ENCODE assay signal across 16 cellular contexts in the genomic region with DNA sequence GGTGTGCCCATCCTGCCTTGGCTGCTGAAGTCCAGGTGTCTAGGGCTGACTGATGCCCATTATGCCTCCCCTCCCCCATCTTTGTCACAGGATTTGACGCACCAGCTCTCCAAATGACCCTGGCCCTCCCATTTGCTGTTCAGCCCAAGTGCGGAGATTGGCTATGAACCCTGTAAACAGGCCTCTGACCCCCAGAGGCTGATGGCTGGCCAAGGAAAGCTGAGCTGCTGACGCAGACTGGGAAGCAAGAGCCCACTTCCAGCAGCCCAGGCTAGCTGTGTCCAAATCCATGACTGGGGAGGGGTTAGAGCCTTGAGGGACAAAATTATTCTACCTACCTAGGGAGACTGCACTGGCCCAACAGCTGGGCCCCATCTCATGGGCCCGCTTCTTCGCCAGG. TPM values are rescaled to one million over a fixed set of nuclear protein-coding genes. Genes with fewer than 3 reads are reported as not detected.
DNase-seq lines count a peak whose midpoint lies in the region; ATAC-seq and TF ChIP-seq lines count a peak whose summit lies in the region.
"Had no signal": no experiment of that assay in that cellular context is flagged by ENCODE, and none has a peak within 500 bp of the region (broad histone marks: within the 10 kb centered on the region; RNA-seq: fewer than 3 reads in every experiment).

No MANE protein-coding gene starts in this region.

- H3K27ac ChIP-seq in left ventricle myocardium inferior (replicated peaks): peak overlapping the region; percentile 96
- H3K27ac ChIP-seq: colonic mucosa had no signal

- no peak for DNase-seq in natural killer cell
- DNase-seq in natural killer cell treated with Interleukin-12 subunit alpha and Interleukin-12 subunit beta and Interleukin-15 and Interleukin-18, amount 100 ng/mL, for 72 hours (ENCODE audit: low spot score): no peak
- DNase-seq in left ventricle myocardium inferior: peak; percentile 62
- peak; percentile 86 for DNase-seq in posterior vena cava (ENCODE audit: low spot score)
- DNase-seq in activated CD4-positive, alpha-beta memory T cell treated with anti-CD3 and anti-CD28 coated beads, Interleukin-2, amount 10 ng/mL, durations not matched to agents 7 days and 5 days: no peak
- no peak for DNase-seq in cerebellum (ENCODE audit: low spot score)
- DNase-seq in NCI-H2171 treated with DMSO at 0.1 percent for 48 hours (lab: John Stamatoyannopoulos, UW): no peak
- DNase-seq: activated B cell treated with CpG ODN at 0.5 μM for 24 hours; activated CD8-positive, alpha-beta memory T cell treated with anti-CD3 and anti-CD28 coated beads, Interleukin-2, amount 50 U/mL, for 4 hours; colonic mucosa; KBM-7; naive B cell; NCI-H187; small intestine had no signal

- ATAC-seq in natural killer cell (no peak), GM21717 (IDR thresholded peaks at IDR 0.05; ENCODE audit: unreplicated experiment) (no peak)
- ATAC-seq in natural killer cell treated with Interleukin-12 subunit alpha and Interleukin-12 subunit beta and Interleukin-15 and Interleukin-18, amount 100 ng/mL, for 72 hours: no peak
- ATAC-seq: activated naive CD4-positive, alpha-beta T cell treated with anti-CD3 and anti-CD28 coated beads, Interleukin-2, amount 50 U/mL, for 72 hours had no signal

- peaks cover 12% of the 10 kb centered on the region for H3K36me3 Mint-ChIP-seq in natural killer cell
- H3K36me3 Mint-ChIP-seq in natural killer cell treated with Interleukin-12 subunit alpha and Interleukin-12 subunit beta and Interleukin-15 and Interleukin-18, amount 100 ng/mL, for 72 hours: peaks cover 11% of the 10 kb centered on the region
- peaks cover 35% of the 10 kb centered on the region for H3K36me3 Mint-ChIP-seq in activated CD4-positive, alpha-beta memory T cell treated with anti-CD3 and anti-CD28 coated beads, Interleukin-2, amount 10 ng/mL, durations not matched to agents 7 days and 5 days (ENCODE audit: low read depth)

- CTCF ChIA-PET in activated CD4-positive, alpha-beta memory T cell treated with anti-CD3 and anti-CD28 coated beads, Interleukin-2, amount 10 ng/mL, durations not matched to agents 7 days and 5 days (lab: Charles Lee): interaction anchor here (2.2 kb wide), 1 partner anchor 11 kb away, joined by 7 read pairs; no protein-coding TSS in a partner anchor

- H3K27ac Mint-ChIP-seq in natural killer cell: peak overlapping the region; percentile 63 to 86
- no peak overlapping the region for H3K27ac Mint-ChIP-seq in natural killer cell treated with Interleukin-12 subunit alpha and Interleukin-12 subunit beta and Interleukin-15 and Interleukin-18, amount 100 ng/mL, for 72 hours
- H3K27ac Mint-ChIP-seq in activated CD4-positive, alpha-beta memory T cell treated with anti-CD3 and anti-CD28 coated beads, Interleukin-2, amount 10 ng/mL, durations not matched to agents 7 days and 5 days: no peak overlapping the region
- H3K27ac Mint-ChIP-seq: activated B cell treated with CpG ODN at 0.5 μM for 24 hours had no signal

- peaks cover 21 to 34% of the 10 kb centered on the region in 2 donors for H3K4me1 Mint-ChIP-seq in natural killer cell
- H3K4me1 Mint-ChIP-seq in natural killer cell treated with Interleukin-12 subunit alpha and Interleukin-12 subunit beta and Interleukin-15 and Interleukin-18, amount 100 ng/mL, for 72 hours (ENCODE audit: low read depth in 2 of 2): peaks cover 23 to 24% of the 10 kb centered on the region in 2 donors
- peaks cover 36% of the 10 kb centered on the region for H3K4me1 Mint-ChIP-seq in activated CD4-positive, alpha-beta memory T cell treated with anti-CD3 and anti-CD28 coated beads, Interleukin-2, amount 10 ng/mL, durations not matched to agents 7 days and 5 days

- peaks cover 46% of the 10 kb centered on the region for H3K4me1 ChIP-seq in left ventricle myocardium inferior

- no peak overlapping the region for H3K4me3 Mint-ChIP-seq in natural killer cell
- H3K4me3 Mint-ChIP-seq in natural killer cell treated with Interleukin-12 subunit alpha and Interleukin-12 subunit beta and Interleukin-15 and Interleukin-18, amount 100 ng/mL, for 72 hours: no peak overlapping the region
- H3K4me3 Mint-ChIP-seq in activated CD4-positive, alpha-beta memory T cell treated with anti-CD3 and anti-CD28 coated beads, Interleukin-2, amount 10 ng/mL, durations not matched to agents 7 days and 5 days: no peak overlapping the region
- H3K4me3 Mint-ChIP-seq: activated B cell treated with CpG ODN at 0.5 μM for 24 hours had no signal

- POLR2A ChIA-PET in activated CD4-positive, alpha-beta memory T cell treated with anti-CD3 and anti-CD28 coated beads, Interleukin-2, amount 10 ng/mL, durations not matched to agents 7 days and 5 days (lab: Charles Lee): interaction anchor here (0.6 to 1.1 kb wide), 2 partner anchors 197 to 572 kb away, joined by 3 read pairs; partner anchors contain the start of gene SNRPB

- no peak overlapping the region for H3K4me3 ChIP-seq in left ventricle myocardium inferior
- H3K4me3 ChIP-seq: colonic mucosa had no signal

- no peaks in the 10 kb centered on the region for H3K27me3 Mint-ChIP-seq in natural killer cell (ENCODE audit: low read depth in 2 of 2)
- H3K27me3 Mint-ChIP-seq in natural killer cell treated with Interleukin-12 subunit alpha and Interleukin-12 subunit beta and Interleukin-15 and Interleukin-18, amount 100 ng/mL, for 72 hours: no peaks in the 10 kb centered on the region
- H3K27me3 Mint-ChIP-seq in activated CD4-positive, alpha-beta memory T cell treated with anti-CD3 and anti-CD28 coated beads, Interleukin-2, amount 10 ng/mL, durations not matched to agents 7 days and 5 days: no peaks in the 10 kb centered on the region
- H3K27me3 Mint-ChIP-seq: activated B cell treated with CpG ODN at 0.5 μM for 24 hours, naive B cell had no signal

- intact Hi-C loops in natural killer cell (cut with micrococcal nuclease): no loop called here
- intact Hi-C loops in left ventricle myocardium inferior (cut with micrococcal nuclease): no loop called here
- intact Hi-C loops in posterior vena cava (cut with DNase I): no loop called here

- H3K27me3 ChIP-seq in left ventricle myocardium inferior (ENCODE audit: low read depth): no peaks in the 10 kb centered on the region
- H3K27me3 ChIP-seq: colonic mucosa had no signal

- H3K36me3 ChIP-seq in left ventricle myocardium inferior: peaks cover 30% of the 10 kb centered on the region
- H3K36me3 ChIP-seq: colonic mucosa had no signal

- TF ChIP-seq CTCF in natural killer cell (IDR thresholded peaks at IDR 0.05) (no peak), left ventricle myocardium inferior (IDR thresholded peaks at IDR 0.05; ENCODE audit: borderline replicate concordance) (no peak)

- no peaks in the 10 kb centered on the region for H3K9me3 Mint-ChIP-seq in natural killer cell
- H3K9me3 Mint-ChIP-seq in natural killer cell treated with Interleukin-12 subunit alpha and Interleukin-12 subunit beta and Interleukin-15 and Interleukin-18, amount 100 ng/mL, for 72 hours: no peaks in the 10 kb centered on the region
- no peaks in the 10 kb centered on the region for H3K9me3 Mint-ChIP-seq in activated CD4-positive, alpha-beta memory T cell treated with anti-CD3 and anti-CD28 coated beads, Interleukin-2, amount 10 ng/mL, durations not matched to agents 7 days and 5 days
- H3K9me3 Mint-ChIP-seq: activated B cell treated with CpG ODN at 0.5 μM for 24 hours; activated naive CD4-positive, alpha-beta T cell treated with anti-CD3 and anti-CD28 coated beads, Interleukin-2, amount 50 U/mL, for 72 hours; naive B cell had no signal

- H3K9me3 ChIP-seq in left ventricle myocardium inferior (replicated peaks): no peaks in the 10 kb centered on the region
- H3K9me3 ChIP-seq: colonic mucosa had no signal

RNA-seq across cellular contexts. Expression of gene GNRH2, which starts 0.8 kb away (rescaled TPM):
- total RNA-seq in natural killer cell (1 to 10 TPM in 1 of 3 donors, under 1 TPM in 2; 0.49 to 1.2 (median 0.68) TPM), left ventricle myocardium inferior (not detected), posterior vena cava (under 1 TPM in 1 of 2 donors, not detected in 1; 0.43 TPM), cerebellum (not detected)
- 1 to 10 TPM; 2.1 to 3.2 TPM for total RNA-seq in natural killer cell treated with Interleukin-12 subunit alpha and Interleukin-12 subunit beta and Interleukin-15 and Interleukin-18, amount 100 ng/mL, for 72 hours
- 1 to 10 TPM; 2.3 to 3.0 TPM for total RNA-seq in activated CD4-positive, alpha-beta memory T cell treated with anti-CD3 and anti-CD28 coated beads, Interleukin-2, amount 10 ng/mL, durations not matched to agents 7 days and 5 days
- total RNA-seq: colonic mucosa had no signal

RNA-seq across cellular contexts. Expression of gene MRPS26, which starts 3.2 kb away (rescaled TPM):
- total RNA-seq in natural killer cell (10 to 100 TPM; 17.5 to 21.3 (median 19.1) TPM), left ventricle myocardium inferior (55.6 TPM), posterior vena cava (10 to 100 TPM; 22.4 to 26.2 TPM), cerebellum (17.4 TPM)
- total RNA-seq in natural killer cell treated with Interleukin-12 subunit alpha and Interleukin-12 subunit beta and Interleukin-15 and Interleukin-18, amount 100 ng/mL, for 72 hours: 10 to 100 TPM; 31.2 to 56.6 TPM
- 10 to 100 TPM; 33.7 to 35.3 TPM for total RNA-seq in activated CD4-positive, alpha-beta memory T cell treated with anti-CD3 and anti-CD28 coated beads, Interleukin-2, amount 10 ng/mL, durations not matched to agents 7 days and 5 days

RNA-seq across cellular contexts. Expression of gene OXT, which starts 28.8 kb away (rescaled TPM):
- total RNA-seq in natural killer cell: not detected
- total RNA-seq in natural killer cell treated with Interleukin-12 subunit alpha and Interleukin-12 subunit beta and Interleukin-15 and Interleukin-18, amount 100 ng/mL, for 72 hours: not detected
- total RNA-seq in left ventricle myocardium inferior: not detected
- not detected for total RNA-seq in posterior vena cava
- not detected for total RNA-seq in activated CD4-positive, alpha-beta memory T cell treated with anti-CD3 and anti-CD28 coated beads, Interleukin-2, amount 10 ng/mL, durations not matched to agents 7 days and 5 days
- total RNA-seq in cerebellum: not detected
- total RNA-seq: activated B cell treated with CpG ODN at 0.5 μM for 24 hours; activated naive CD4-positive, alpha-beta T cell treated with anti-CD3 and anti-CD28 coated beads, Interleukin-2, amount 50 U/mL, for 72 hours; colonic mucosa had no signal

RNA-seq across cellular contexts. Expression of gene AVP, which starts 41.9 kb away (rescaled TPM):
- total RNA-seq in natural killer cell (not detected), left ventricle myocardium inferior (0.38 TPM), posterior vena cava (not detected), cerebellum (not detected)
- not detected for total RNA-seq in natural killer cell treated with Interleukin-12 subunit alpha and Interleukin-12 subunit beta and Interleukin-15 and Interleukin-18, amount 100 ng/mL, for 72 hours
- not detected for total RNA-seq in activated CD4-positive, alpha-beta memory T cell treated with anti-CD3 and anti-CD28 coated beads, Interleukin-2, amount 10 ng/mL, durations not matched to agents 7 days and 5 days
- total RNA-seq: activated B cell treated with CpG ODN at 0.5 μM for 24 hours, colonic mucosa had no signal

Comparison
In these comparisons a context has a peak if more than half of its experiments do, and no peak if none do; other contexts are left out.
1. H3K27ac Mint-ChIP-seq: peak in natural killer cell (2 of 2); none in natural killer cell treated with Interleukin-12 subunit alpha and Interleukin-12 subunit beta and Interleukin-15 and Interleukin-18, amount 100 ng/mL, for 72 hours (0 of 2) and activated CD4-positive, alpha-beta memory T cell treated with anti-CD3 and anti-CD28 coated beads, Interleukin-2, amount 10 ng/mL, durations not matched to agents 7 days and 5 days (single experiment).
2. DNase-seq: peak in left ventricle myocardium inferior (single experiment) and posterior vena cava (single experiment); none in natural killer cell (single experiment), natural killer cell treated with Interleukin-12 subunit alpha and Interleukin-12 subunit beta and Interleukin-15 and Interleukin-18, amount 100 ng/mL, for 72 hours (single experiment), activated CD4-positive, alpha-beta memory T cell treated with anti-CD3 and anti-CD28 coated beads, Interleukin-2, amount 10 ng/mL, durations not matched to agents 7 days and 5 days (single experiment), cerebellum (single experiment) and NCI-H2171 treated with DMSO at 0.1 percent for 48 hours (single experiment).